20 cellular contexts compared by ENCODE assay signal in genomic region chr5:71597001-71597400, GRCh38. TPM values are rescaled to one million over a fixed set of nuclear protein-coding genes. Genes with fewer than 3 reads are reported as not detected.
DNase-seq lines count a peak whose midpoint lies in the region; ATAC-seq, FAIRE-seq and TF ChIP-seq lines count a peak whose summit lies in the region.
"Had no signal": no experiment of that assay in that cellular context is flagged by ENCODE, and none has a peak within 500 bp of the region (broad histone marks: within the 10 kb centered on the region; RNA-seq: fewer than 3 reads in every experiment).

No MANE protein-coding gene starts in this region.

- CTCF ChIA-PET in activated CD8-positive, alpha-beta T cell treated with anti-CD3 and anti-CD28 coated beads for 36 hours (lab: Charles Lee): interaction anchor here (1.0 kb wide), 1 partner anchor 9 kb away, joined by 3 read pairs; the partner anchor contains the start of gene MCCC2
- CTCF ChIA-PET in activated CD8-positive, alpha-beta T cell treated with anti-CD3 and anti-CD28 coated beads, Interleukin-2, amount 10 ng/mL, durations not matched to agents 7 days and 5 days (lab: Charles Lee): interaction anchor here (1.1 kb wide), 1 partner anchor 9 kb away, joined by 3 read pairs; no protein-coding TSS in a partner anchor

- H3K4me1 Mint-ChIP-seq in activated CD8-positive, alpha-beta T cell treated with anti-CD3 and anti-CD28 coated beads for 36 hours (ENCODE audit: low read depth): peaks cover 26% of the 10 kb centered on the region
- H3K4me1 Mint-ChIP-seq in activated CD8-positive, alpha-beta T cell treated with anti-CD3 and anti-CD28 coated beads, Interleukin-2, amount 10 ng/mL, durations not matched to agents 7 days and 5 days (ENCODE audit: low read depth): peaks cover 29% of the 10 kb centered on the region
- peaks cover 26% of the 10 kb centered on the region for H3K4me1 Mint-ChIP-seq in activated naive CD8-positive, alpha-beta T cell treated with anti-CD3 and anti-CD28 coated beads, Interleukin-2, amount 10 ng/mL, durations not matched to agents 7 days and 5 days
- H3K4me1 Mint-ChIP-seq in activated naive CD8-positive, alpha-beta T cell treated with anti-CD3 and anti-CD28 coated beads, Interleukin-2, amount 50 U/mL, for 24 hours: peaks cover 28% of the 10 kb centered on the region
- H3K4me1 Mint-ChIP-seq in activated T-helper 2 cell treated with anti-CD3 and anti-CD28 coated beads, Interferon-gamma antibody, Interleukin-2, Interleukin-4, amounts not matched to agents 10 μg/mL and 5 μg/mL and 100 μg/mL, durations not matched to agents 14 hours and 24 hours and 36 hours (ENCODE audit: low read depth): peaks cover 27% of the 10 kb centered on the region
- peaks cover 25% of the 10 kb centered on the region for H3K4me1 Mint-ChIP-seq in stimulated activated naive CD8-positive, alpha-beta T cell treated with anti-CD3 and anti-CD28 coated beads, Interleukin-15, amount 100 ng/mL, for 72 hours
- H3K4me1 Mint-ChIP-seq: H9 had no signal

- no peaks in the 10 kb centered on the region for H3K27me3 Mint-ChIP-seq in activated CD8-positive, alpha-beta T cell treated with anti-CD3 and anti-CD28 coated beads for 36 hours
- H3K27me3 Mint-ChIP-seq in activated CD8-positive, alpha-beta T cell treated with anti-CD3 and anti-CD28 coated beads, Interleukin-2, amount 10 ng/mL, durations not matched to agents 7 days and 5 days (ENCODE audit: low read depth): no peaks in the 10 kb centered on the region
- no peaks in the 10 kb centered on the region for H3K27me3 Mint-ChIP-seq in activated naive CD8-positive, alpha-beta T cell treated with anti-CD3 and anti-CD28 coated beads, Interleukin-2, amount 10 ng/mL, durations not matched to agents 7 days and 5 days
- no peaks in the 10 kb centered on the region for H3K27me3 Mint-ChIP-seq in activated naive CD8-positive, alpha-beta T cell treated with anti-CD3 and anti-CD28 coated beads, Interleukin-2, amount 50 U/mL, for 24 hours
- no peaks in the 10 kb centered on the region for H3K27me3 Mint-ChIP-seq in activated T-helper 2 cell treated with anti-CD3 and anti-CD28 coated beads, Interferon-gamma antibody, Interleukin-2, Interleukin-4, amounts not matched to agents 10 μg/mL and 5 μg/mL and 100 μg/mL, durations not matched to agents 14 hours and 24 hours and 36 hours (ENCODE audit: low read depth)
- no peaks in the 10 kb centered on the region for H3K27me3 Mint-ChIP-seq in stimulated activated naive CD8-positive, alpha-beta T cell treated with anti-CD3 and anti-CD28 coated beads, Interleukin-15, amount 100 ng/mL, for 72 hours
- H3K27me3 Mint-ChIP-seq: CD4-positive, alpha-beta T cell had no signal

- WGBS in small intestine, 3 donors: 100% methylated on average over 1 of the region's 1 CpG

- H3K27ac ChIP-seq in small intestine (ENCODE audit: low read depth in 1 of 2, low read length in 1 of 2): no peak overlapping the region

- H3K9me3 Mint-ChIP-seq in activated CD8-positive, alpha-beta T cell treated with anti-CD3 and anti-CD28 coated beads for 36 hours: no peaks in the 10 kb centered on the region
- no peaks in the 10 kb centered on the region for H3K9me3 Mint-ChIP-seq in activated CD8-positive, alpha-beta T cell treated with anti-CD3 and anti-CD28 coated beads, Interleukin-2, amount 10 ng/mL, durations not matched to agents 7 days and 5 days (ENCODE audit: insufficient read depth)
- no peaks in the 10 kb centered on the region for H3K9me3 Mint-ChIP-seq in activated naive CD8-positive, alpha-beta T cell treated with anti-CD3 and anti-CD28 coated beads, Interleukin-2, amount 10 ng/mL, durations not matched to agents 7 days and 5 days
- H3K9me3 Mint-ChIP-seq in activated naive CD8-positive, alpha-beta T cell treated with anti-CD3 and anti-CD28 coated beads, Interleukin-2, amount 50 U/mL, for 24 hours: no peaks in the 10 kb centered on the region
- no peaks in the 10 kb centered on the region for H3K9me3 Mint-ChIP-seq in activated T-helper 2 cell treated with anti-CD3 and anti-CD28 coated beads, Interferon-gamma antibody, Interleukin-2, Interleukin-4, amounts not matched to agents 10 μg/mL and 5 μg/mL and 100 μg/mL, durations not matched to agents 14 hours and 24 hours and 36 hours
- H3K9me3 Mint-ChIP-seq in stimulated activated naive CD8-positive, alpha-beta T cell treated with anti-CD3 and anti-CD28 coated beads, Interleukin-15, amount 100 ng/mL, for 72 hours: no peaks in the 10 kb centered on the region
- H3K9me3 Mint-ChIP-seq: CD4-positive, alpha-beta T cell; H9 had no signal

- ATAC-seq in activated CD8-positive, alpha-beta T cell treated with anti-CD3 and anti-CD28 coated beads for 36 hours: no peak
- ATAC-seq in activated CD8-positive, alpha-beta T cell treated with anti-CD3 and anti-CD28 coated beads, Interleukin-2, amount 10 ng/mL, durations not matched to agents 7 days and 5 days: no peak
- no peak for ATAC-seq in activated naive CD8-positive, alpha-beta T cell treated with anti-CD3 and anti-CD28 coated beads, Interleukin-2, amount 10 ng/mL, durations not matched to agents 7 days and 5 days (ENCODE audit: low read depth)
- no peak for ATAC-seq in activated naive CD8-positive, alpha-beta T cell treated with anti-CD3 and anti-CD28 coated beads, Interleukin-2, amount 50 U/mL, for 24 hours
- no peak for ATAC-seq in stimulated activated naive CD8-positive, alpha-beta T cell treated with anti-CD3 and anti-CD28 coated beads, Interleukin-15, amount 100 ng/mL, for 72 hours
- ATAC-seq in mucosa of descending colon: no peak

- no peaks in the 10 kb centered on the region for H3K4me1 ChIP-seq in small intestine (ENCODE audit: control insufficient read depth in 2 of 2, insufficient read depth in 1 of 2, low read depth in 1 of 2, low read length in 1 of 2)
- no peaks in the 10 kb centered on the region for H3K4me1 ChIP-seq in mucosa of descending colon (ENCODE audit: low read depth)
- H3K4me1 ChIP-seq: BE2C had no signal

- intact Hi-C loops in activated CD8-positive, alpha-beta T cell treated with anti-CD3 and anti-CD28 coated beads for 36 hours (cut with micrococcal nuclease): no loop called here
- intact Hi-C loops in activated T-helper 2 cell treated with anti-CD3 and anti-CD28 coated beads, Interferon-gamma antibody, Interleukin-2, Interleukin-4, amounts not matched to agents 10 μg/mL and 5 μg/mL and 100 μg/mL, durations not matched to agents 14 hours and 24 hours and 36 hours (cut with micrococcal nuclease): no loop called here
- intact Hi-C loops in mucosa of descending colon (cut with DNase I, micrococcal nuclease): no loop called here

- H3K27ac Mint-ChIP-seq in activated CD8-positive, alpha-beta T cell treated with anti-CD3 and anti-CD28 coated beads for 36 hours: peak overlapping the region; percentile 21
- H3K27ac Mint-ChIP-seq in activated CD8-positive, alpha-beta T cell treated with anti-CD3 and anti-CD28 coated beads, Interleukin-2, amount 10 ng/mL, durations not matched to agents 7 days and 5 days: no peak overlapping the region
- peak overlapping the region; percentile 44 for H3K27ac Mint-ChIP-seq in activated naive CD8-positive, alpha-beta T cell treated with anti-CD3 and anti-CD28 coated beads, Interleukin-2, amount 10 ng/mL, durations not matched to agents 7 days and 5 days
- H3K27ac Mint-ChIP-seq in activated naive CD8-positive, alpha-beta T cell treated with anti-CD3 and anti-CD28 coated beads, Interleukin-2, amount 50 U/mL, for 24 hours: no peak overlapping the region
- peak overlapping the region; percentile 59 for H3K27ac Mint-ChIP-seq in activated T-helper 2 cell treated with anti-CD3 and anti-CD28 coated beads, Interferon-gamma antibody, Interleukin-2, Interleukin-4, amounts not matched to agents 10 μg/mL and 5 μg/mL and 100 μg/mL, durations not matched to agents 14 hours and 24 hours and 36 hours
- peak overlapping the region; percentile 23 to 26 for H3K27ac Mint-ChIP-seq in stimulated activated naive CD8-positive, alpha-beta T cell treated with anti-CD3 and anti-CD28 coated beads, Interleukin-15, amount 100 ng/mL, for 72 hours
- H3K27ac Mint-ChIP-seq: CD4-positive, alpha-beta T cell; H9 had no signal

- H3K36me3 Mint-ChIP-seq in activated CD8-positive, alpha-beta T cell treated with anti-CD3 and anti-CD28 coated beads for 36 hours (ENCODE audit: low read depth): peaks cover 43% of the 10 kb centered on the region
- H3K36me3 Mint-ChIP-seq in activated CD8-positive, alpha-beta T cell treated with anti-CD3 and anti-CD28 coated beads, Interleukin-2, amount 10 ng/mL, durations not matched to agents 7 days and 5 days (ENCODE audit: low read depth): peaks cover 49% of the 10 kb centered on the region
- peaks cover 33% of the 10 kb centered on the region for H3K36me3 Mint-ChIP-seq in activated naive CD8-positive, alpha-beta T cell treated with anti-CD3 and anti-CD28 coated beads, Interleukin-2, amount 10 ng/mL, durations not matched to agents 7 days and 5 days
- peaks cover 46% of the 10 kb centered on the region for H3K36me3 Mint-ChIP-seq in activated naive CD8-positive, alpha-beta T cell treated with anti-CD3 and anti-CD28 coated beads, Interleukin-2, amount 50 U/mL, for 24 hours (ENCODE audit: low read depth)
- peaks cover 60% of the 10 kb centered on the region for H3K36me3 Mint-ChIP-seq in activated T-helper 2 cell treated with anti-CD3 and anti-CD28 coated beads, Interferon-gamma antibody, Interleukin-2, Interleukin-4, amounts not matched to agents 10 μg/mL and 5 μg/mL and 100 μg/mL, durations not matched to agents 14 hours and 24 hours and 36 hours (ENCODE audit: low read depth)

- no peak for FAIRE-seq in small intestine (lab: Jason Lieb, UNC)

- H3K4me3 ChIP-seq in small intestine (ENCODE audit: low read depth in 1 of 2, low read length in 2 of 2): no peak overlapping the region
- no peak overlapping the region for H3K4me3 ChIP-seq in mucosa of descending colon

- no peak overlapping the region for H3K4me3 Mint-ChIP-seq in activated CD8-positive, alpha-beta T cell treated with anti-CD3 and anti-CD28 coated beads for 36 hours
- no peak overlapping the region for H3K4me3 Mint-ChIP-seq in activated CD8-positive, alpha-beta T cell treated with anti-CD3 and anti-CD28 coated beads, Interleukin-2, amount 10 ng/mL, durations not matched to agents 7 days and 5 days
- no peak overlapping the region for H3K4me3 Mint-ChIP-seq in activated naive CD8-positive, alpha-beta T cell treated with anti-CD3 and anti-CD28 coated beads, Interleukin-2, amount 10 ng/mL, durations not matched to agents 7 days and 5 days
- no peak overlapping the region for H3K4me3 Mint-ChIP-seq in activated naive CD8-positive, alpha-beta T cell treated with anti-CD3 and anti-CD28 coated beads, Interleukin-2, amount 50 U/mL, for 24 hours
- no peak overlapping the region for H3K4me3 Mint-ChIP-seq in activated T-helper 2 cell treated with anti-CD3 and anti-CD28 coated beads, Interferon-gamma antibody, Interleukin-2, Interleukin-4, amounts not matched to agents 10 μg/mL and 5 μg/mL and 100 μg/mL, durations not matched to agents 14 hours and 24 hours and 36 hours (ENCODE audit: low read depth)
- no peak overlapping the region for H3K4me3 Mint-ChIP-seq in stimulated activated naive CD8-positive, alpha-beta T cell treated with anti-CD3 and anti-CD28 coated beads, Interleukin-15, amount 100 ng/mL, for 72 hours
- H3K4me3 Mint-ChIP-seq: CD4-positive, alpha-beta T cell; H9 had no signal

- TF ChIP-seq CTCF in activated CD8-positive, alpha-beta T cell treated with anti-CD3 and anti-CD28 coated beads for 36 hours (IDR thresholded peaks at IDR 0.05): no peak
- no peak for TF ChIP-seq CTCF in mucosa of descending colon (IDR thresholded peaks at IDR 0.05)

- POLR2A ChIA-PET in activated CD8-positive, alpha-beta T cell treated with anti-CD3 and anti-CD28 coated beads for 36 hours (lab: Charles Lee): no interaction called here
- POLR2A ChIA-PET in activated CD8-positive, alpha-beta T cell treated with anti-CD3 and anti-CD28 coated beads, Interleukin-2, amount 10 ng/mL, durations not matched to agents 7 days and 5 days (lab: Charles Lee): interaction anchor here (1.1 kb wide), 1 partner anchor 10 kb away, joined by 5 read pairs; the partner anchor contains the start of gene MCCC2
- POLR2A ChIA-PET in activated naive CD8-positive, alpha-beta T cell treated with anti-CD3 and anti-CD28 coated beads, Interleukin-2, amount 10 ng/mL, durations not matched to agents 7 days and 5 days (lab: Charles Lee): interaction anchor here (0.5 to 1.5 kb wide), 2 partner anchors 10 to 17 kb away, joined by 6 to 7 read pairs; partner anchors contain the start of gene MCCC2

- H3K36me3 ChIP-seq in small intestine (ENCODE audit: control insufficient read depth in 2 of 2, insufficient read depth in 2 of 2, low read length in 2 of 2): peaks cover 5 to 21% of the 10 kb centered on the region in 2 donors
- no peaks in the 10 kb centered on the region for H3K36me3 ChIP-seq in mucosa of descending colon (ENCODE audit: low read depth)

- H3K27me3 ChIP-seq in small intestine (ENCODE audit: control insufficient read depth in 2 of 2, insufficient read depth in 2 of 2, low read length in 2 of 2): no peaks in the 10 kb centered on the region
- H3K27me3 ChIP-seq: BE2C had no signal

- DNase-seq in activated CD8-positive, alpha-beta T cell treated with anti-CD3 and anti-CD28 coated beads for 36 hours: no peak
- DNase-seq in activated CD8-positive, alpha-beta T cell treated with anti-CD3 and anti-CD28 coated beads, Interleukin-2, amount 10 ng/mL, durations not matched to agents 7 days and 5 days: no peak
- DNase-seq in activated naive CD8-positive, alpha-beta T cell treated with anti-CD3 and anti-CD28 coated beads, Interleukin-2, amount 10 ng/mL, durations not matched to agents 7 days and 5 days: no peak
- no peak for DNase-seq in activated naive CD8-positive, alpha-beta T cell treated with anti-CD3 and anti-CD28 coated beads, Interleukin-2, amount 50 U/mL, for 24 hours
- no peak for DNase-seq in activated T-helper 2 cell treated with anti-CD3 and anti-CD28 coated beads, Interferon-gamma antibody, Interleukin-2, Interleukin-4, amounts not matched to agents 10 μg/mL and 5 μg/mL and 100 μg/mL, durations not matched to agents 14 hours and 24 hours and 36 hours (ENCODE audit: low spot score)
- no peak for DNase-seq in stimulated activated naive CD8-positive, alpha-beta T cell treated with anti-CD3 and anti-CD28 coated beads, Interleukin-15, amount 100 ng/mL, for 72 hours
- DNase-seq in small intestine (no peak), mucosa of descending colon (no peak)
- DNase-seq: BE2C; CD4-positive, alpha-beta T cell; DMS153; GDM1; H9; Kasumi-1; MM.1S; NCI-H1092; NCI-H1436 treated with DMSO at 0.1 percent for 48 hours; NCI-H2029; NCI-H345; NCI-H524 treated with DMSO at 0.1 percent for 48 hours had no signal

- H3K9me3 ChIP-seq in small intestine (ENCODE audit: control insufficient read depth, low read depth): no peaks in the 10 kb centered on the region
- no peaks in the 10 kb centered on the region for H3K9me3 ChIP-seq in mucosa of descending colon
- H3K9me3 ChIP-seq: BE2C had no signal

RNA-seq across cellular contexts. Expression of gene MCCC2, which starts 9.9 kb away (rescaled TPM):
- total RNA-seq in activated CD8-positive, alpha-beta T cell treated with anti-CD3 and anti-CD28 coated beads for 36 hours: 10 to 100 TPM; 60.0 to 60.4 TPM
- total RNA-seq in activated CD8-positive, alpha-beta T cell treated with anti-CD3 and anti-CD28 coated beads, Interleukin-2, amount 10 ng/mL, durations not matched to agents 7 days and 5 days: 10 to 100 TPM; 41.2 to 41.9 TPM
- total RNA-seq in activated naive CD8-positive, alpha-beta T cell treated with anti-CD3 and anti-CD28 coated beads, Interleukin-2, amount 10 ng/mL, durations not matched to agents 7 days and 5 days: 10 to 100 TPM; 37.1 to 42.6 TPM
- 59.7 and 60.0 TPM in 2 replicates for total RNA-seq in activated T-helper 2 cell treated with anti-CD3 and anti-CD28 coated beads, Interferon-gamma antibody, Interleukin-2, Interleukin-4, amounts not matched to agents 10 μg/mL and 5 μg/mL and 100 μg/mL, durations not matched to agents 14 hours and 24 hours and 36 hours
- 10 to 100 TPM; 24.9 to 44.9 (median 35.8) TPM for polyA plus RNA-seq in small intestine
- 10 to 100 TPM; 32.3 to 63.8 (median 54.0) TPM for total RNA-seq in mucosa of descending colon

Comparison
In these comparisons a context has a peak if more than half of its experiments do, and no peak if none do; other contexts are left out.
1. H3K27ac Mint-ChIP-seq: peak in activated CD8-positive, alpha-beta T cell treated with anti-CD3 and anti-CD28 coated beads for 36 hours (single experiment), activated naive CD8-positive, alpha-beta T cell treated with anti-CD3 and anti-CD28 coated beads, Interleukin-2, amount 10 ng/mL, durations not matched to agents 7 days and 5 days (single experiment), activated T-helper 2 cell treated with anti-CD3 and anti-CD28 coated beads, Interferon-gamma antibody, Interleukin-2, Interleukin-4, amounts not matched to agents 10 μg/mL and 5 μg/mL and 100 μg/mL, durations not matched to agents 14 hours and 24 hours and 36 hours (single experiment) and stimulated activated naive CD8-positive, alpha-beta T cell treated with anti-CD3 and anti-CD28 coated beads, Interleukin-15, amount 100 ng/mL, for 72 hours (2 of 2); none in activated CD8-positive, alpha-beta T cell treated with anti-CD3 and anti-CD28 coated beads, Interleukin-2, amount 10 ng/mL, durations not matched to agents 7 days and 5 days (single experiment) and activated naive CD8-positive, alpha-beta T cell treated with anti-CD3 and anti-CD28 coated beads, Interleukin-2, amount 50 U/mL, for 24 hours (single experiment).